In the genomic region with DNA sequence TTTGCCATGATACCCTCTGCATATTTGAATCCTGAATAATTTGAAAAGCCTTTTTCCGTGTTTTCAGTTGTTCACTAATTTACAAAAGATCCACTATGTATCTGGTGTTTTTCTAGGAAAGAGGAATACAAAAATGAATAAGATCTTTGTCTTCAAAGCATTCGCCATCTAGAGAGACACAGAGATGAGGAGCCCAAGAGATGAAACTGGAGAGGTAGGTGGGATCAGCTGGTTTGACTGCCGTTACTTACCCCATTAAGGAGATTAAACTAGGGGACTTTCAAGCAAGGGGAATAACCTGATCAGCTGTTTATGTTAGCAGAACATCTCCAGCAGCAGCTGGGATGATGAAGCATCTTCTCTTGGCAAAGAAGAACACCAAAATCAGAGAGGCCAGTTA, we compare ENCODE assay signal across 20 cellular contexts.
DNase-seq lines count a peak whose midpoint lies in the region; ATAC-seq and TF ChIP-seq lines count a peak whose summit lies in the region.
"Had no signal": no experiment of that assay in that cellular context is flagged by ENCODE, and none has a peak within 500 bp of the region (broad histone marks: within the 10 kb centered on the region; RNA-seq: fewer than 3 reads in every experiment).

No MANE protein-coding gene starts in this region.

- H3K27ac Mint-ChIP-seq in glutamatergic neuron (ENCODE audit: unreplicated experiment) = peak overlapping the region; percentile 0
- H3K27ac Mint-ChIP-seq: B cell; CD8-positive, alpha-beta T cell had no signal

- in situ Hi-C loops in SK-MEL-5 (cut with HindIII; ENCODE audit: low pct_unique_long_range_greater_than_20kb, low sequenced_read_pairs) = no loop called here

- no peak overlapping the region for H3K4me3 Mint-ChIP-seq in glutamatergic neuron (ENCODE audit: unreplicated experiment)
- H3K4me3 Mint-ChIP-seq: B cell; CD8-positive, alpha-beta T cell; H9 had no signal

- H3K27me3 Mint-ChIP-seq in glutamatergic neuron (ENCODE audit: unreplicated experiment) = no peaks in the 10 kb centered on the region

- peak; percentile 59 for DNase-seq in COLO829 (ENCODE audit: low spot score)
- peak; percentile 52 for DNase-seq in SK-MEL-5 (ENCODE audit: low read depth, low spot score)
- DNase-seq in glutamatergic neuron = no peak
- no peak for DNase-seq in sciatic nerve (ENCODE audit: low spot score)
- no peak for DNase-seq in HCEC 1CT
- DNase-seq: 8988T; CD8-positive, alpha-beta T cell; COR-L47; DMS 273 treated with DMSO at 0.1 percent for 48 hours; DMS53; DND-41; EL; H9; IMR-90 had no signal

- intact Hi-C loops in sciatic nerve (cut with DNase I) = no loop called here

- peaks cover 6% of the 10 kb centered on the region for H3K9me3 Mint-ChIP-seq in glutamatergic neuron (ENCODE audit: unreplicated experiment)
- H3K9me3 Mint-ChIP-seq: CD8-positive, alpha-beta T cell; H9 had no signal

- peaks cover 6% of the 10 kb centered on the region for H3K36me3 Mint-ChIP-seq in glutamatergic neuron (ENCODE audit: unreplicated experiment)
- H3K36me3 Mint-ChIP-seq: CD8-positive, alpha-beta T cell had no signal

- TF ChIP-seq CTCF in glutamatergic neuron (IDR thresholded peaks at IDR 0.05; ENCODE audit: partially characterized antibody, unreplicated experiment) = no peak

- H3K4me1 Mint-ChIP-seq in glutamatergic neuron (ENCODE audit: low read depth, unreplicated experiment) = peaks cover 9% of the 10 kb centered on the region

- peak; percentile 64 for ATAC-seq in sciatic nerve
- no peak for ATAC-seq in GM18519 (IDR thresholded peaks at IDR 0.05; ENCODE audit: low FRiP score, unreplicated experiment)
- no peak for ATAC-seq in GM18868 (IDR thresholded peaks at IDR 0.05; ENCODE audit: unreplicated experiment)
- no peak for ATAC-seq in HG02678 (IDR thresholded peaks at IDR 0.05; ENCODE audit: unreplicated experiment)
- ATAC-seq: CD8-positive, alpha-beta T cell; GM12878; K562 had no signal

Comparison
In these comparisons a context has a peak if more than half of its experiments do, and no peak if none do; other contexts are left out.
1. DNase-seq: peak in COLO829 (single experiment) and SK-MEL-5 (single experiment); none in glutamatergic neuron (single experiment), sciatic nerve (single experiment) and HCEC 1CT (single experiment).